ENCODE assay signal across 14 cellular contexts in genomic region chr17:48871551-48872351, GRCh38. TPM values are rescaled to one million over a fixed set of nuclear protein-coding genes. Genes with fewer than 3 reads are reported as not detected.
DNase-seq lines count a peak whose midpoint lies in the region; ATAC-seq and TF ChIP-seq lines count a peak whose summit lies in the region.
"Had no signal": no experiment of that assay in that cellular context is flagged by ENCODE, and none has a peak within 500 bp of the region (broad histone marks: within the 10 kb centered on the region; RNA-seq: fewer than 3 reads in every experiment).

No MANE protein-coding gene starts in this region.

- in situ Hi-C loops in mammary epithelial cell (cut with MboI; ENCODE audit: low sequenced_read_pairs in 2 of 2) = no loop called here

- no peaks in the 10 kb centered on the region for H4K20me1 ChIP-seq in mammary epithelial cell (ENCODE audit: insufficient read depth, low read length)

- H3K27ac ChIP-seq in breast epithelium = peak overlapping the region; percentile 9 to 77
- H3K27ac ChIP-seq in mammary epithelial cell (ENCODE audit: insufficient read depth, low read depth, low read length) = no peak overlapping the region
- no peak overlapping the region for H3K27ac ChIP-seq in endodermal cell (ENCODE audit: low read depth, low read length)
- peak overlapping the region; percentile 21 to 65 for H3K27ac ChIP-seq in lung (ENCODE audit: low read depth in 1 of 2, low read length in 1 of 2)
- H3K27ac ChIP-seq in vagina = peak overlapping the region; percentile 54
- H3K27ac ChIP-seq: SK-N-MC had no signal

- no peaks in the 10 kb centered on the region for H3K79me2 ChIP-seq in mammary epithelial cell (ENCODE audit: insufficient read depth, low read length)

- no peaks in the 10 kb centered on the region for H3K36me3 Mint-ChIP-seq in endodermal cell (ENCODE audit: low read depth)

- H3K9me3 Mint-ChIP-seq in endodermal cell = no peaks in the 10 kb centered on the region
- H3K9me3 Mint-ChIP-seq: activated CD4-positive, alpha-beta memory T cell treated with anti-CD3 and anti-CD28 coated beads, Interleukin-2, amount 10 ng/mL, durations not matched to agents 7 days and 5 days had no signal

- peaks cover 47% of the 10 kb centered on the region for H3K4me1 Mint-ChIP-seq in endodermal cell

- H2AFZ ChIP-seq in mammary epithelial cell (ENCODE audit: low read depth, low read length) = no peak overlapping the region

- BruUV-seq in mammary epithelial cell (replicated peaks; lab: Mats Ljungman, UMichigan) = no TSS peak

- intact Hi-C loops in breast epithelium (cut with DNase I; ENCODE audit: low total_unique reads) = no loop called here
- intact Hi-C loops in mammary epithelial cell (cut with micrococcal nuclease) = loop anchor here (10.0 kb wide), 1 partner anchor 847 kb away; no protein-coding TSS in a partner anchor
- intact Hi-C loops in vagina (cut with DNase I) = no loop called here

- peaks cover 2% of the 10 kb centered on the region for H3K27me3 Mint-ChIP-seq in endodermal cell (ENCODE audit: insufficient read depth)

- CTCF ChIA-PET in mammary epithelial cell (lab: Charles Lee; ENCODE audit: low non-redundant PET) = no interaction called here

- WGBS in mammary epithelial cell (ENCODE audit: low coverage, missing lambda C conversion rate) = 60% methylated on average over 9 of the region's 11 CpGs
- 77 to 84% methylated on average over 10 to 11 of the region's 11 CpGs for WGBS in endodermal cell (ENCODE audit: insufficient coverage in 1 of 2, insufficient read length in 1 of 2), 2 experiments
- WGBS in lung, 2 donors = 54 to 74% methylated on average over 11 of the region's 11 CpGs

- peak overlapping the region; percentile 83 for H3K27ac Mint-ChIP-seq in endodermal cell
- H3K27ac Mint-ChIP-seq: activated CD4-positive, alpha-beta memory T cell treated with anti-CD3 and anti-CD28 coated beads, Interleukin-2, amount 10 ng/mL, durations not matched to agents 7 days and 5 days had no signal

- H3K27me3 ChIP-seq in breast epithelium = no peaks in the 10 kb centered on the region
- no peaks in the 10 kb centered on the region for H3K27me3 ChIP-seq in mammary epithelial cell (ENCODE audit: insufficient read depth, low read length)
- no peaks in the 10 kb centered on the region for H3K27me3 ChIP-seq in endodermal cell (ENCODE audit: control insufficient read depth, insufficient read depth, low read length, poor library complexity, severe bottlenecking)
- no peaks in the 10 kb centered on the region for H3K27me3 ChIP-seq in lung (ENCODE audit: control insufficient read depth, insufficient read depth)
- H3K27me3 ChIP-seq in vagina = no peaks in the 10 kb centered on the region

- dilution Hi-C loops in mammary epithelial cell (cut with HindIII; ENCODE audit: low sequenced_read_pairs) = no loop called here

- no peak for TF ChIP-seq POLR2A in breast epithelium (IDR thresholded peaks at IDR 0.05)
- TF ChIP-seq POLR2A in vagina (IDR thresholded peaks at IDR 0.05) = no peak

- H3K4me3 ChIP-seq in breast epithelium (no peak overlapping the region), mammary epithelial cell (replicated peaks in 1 of 3; ENCODE audit: insufficient read depth in 1 of 3, low read depth in 2 of 3, low read length in 3 of 3) (no peak overlapping the region), endodermal cell (ENCODE audit: low read length) (no peak overlapping the region), lung (no peak overlapping the region), vagina (no peak overlapping the region)
- H3K4me3 ChIP-seq: SK-N-MC had no signal

- H3K4me3 Mint-ChIP-seq in endodermal cell = peak overlapping the region; percentile 40
- H3K4me3 Mint-ChIP-seq: activated CD4-positive, alpha-beta memory T cell treated with anti-CD3 and anti-CD28 coated beads, Interleukin-2, amount 10 ng/mL, durations not matched to agents 7 days and 5 days had no signal

- H3K4me2 ChIP-seq in mammary epithelial cell (ENCODE audit: insufficient read depth, low read depth, low read length) = no peak overlapping the region

- H3K9ac ChIP-seq in mammary epithelial cell (ENCODE audit: insufficient read depth, low read length) (no peak overlapping the region), endodermal cell (ENCODE audit: extremely low read depth, low read length, poor library complexity, severe bottlenecking) (no peak overlapping the region)

- H3K4me1 ChIP-seq in breast epithelium = no peaks in the 10 kb centered on the region
- H3K4me1 ChIP-seq in mammary epithelial cell (ENCODE audit: insufficient read depth, low read length) = no peaks in the 10 kb centered on the region
- H3K4me1 ChIP-seq in endodermal cell (ENCODE audit: control insufficient read depth, insufficient read depth, low read length) = peaks cover 23% of the 10 kb centered on the region
- peaks cover 3 to 14% of the 10 kb centered on the region in 2 donors for H3K4me1 ChIP-seq in lung (ENCODE audit: control insufficient read depth in 2 of 2, insufficient read depth in 2 of 2, low read length in 2 of 2)
- peaks cover 24% of the 10 kb centered on the region for H3K4me1 ChIP-seq in vagina

- ATAC-seq in lung (ENCODE audit: insufficient read depth, low FRiP score) (peak; percentile 11), HG02973 (IDR thresholded peaks at IDR 0.05; ENCODE audit: unreplicated experiment) (no peak), GM18873 (IDR thresholded peaks at IDR 0.05; ENCODE audit: low FRiP score, unreplicated experiment) (no peak)

- H3K36me3 ChIP-seq in breast epithelium (no peaks in the 10 kb centered on the region), mammary epithelial cell (ENCODE audit: insufficient read depth, low read length) (no peaks in the 10 kb centered on the region), endodermal cell (ENCODE audit: control insufficient read depth, insufficient read depth, low read length) (no peaks in the 10 kb centered on the region), lung (ENCODE audit: control insufficient read depth in 2 of 2, insufficient read depth in 2 of 2, low read length in 2 of 2) (no peaks in the 10 kb centered on the region), vagina (no peaks in the 10 kb centered on the region)

- H3K9me3 ChIP-seq in breast epithelium (no peaks in the 10 kb centered on the region), mammary epithelial cell (replicated peaks; ENCODE audit: insufficient read depth, low read length) (no peaks in the 10 kb centered on the region), endodermal cell (ENCODE audit: control insufficient read depth, low read length) (no peaks in the 10 kb centered on the region), lung (ENCODE audit: control insufficient read depth in 2 of 2, insufficient read depth in 1 of 2, low read length in 1 of 2) (no peaks in the 10 kb centered on the region), vagina (no peaks in the 10 kb centered on the region)

- no peak for TF ChIP-seq CTCF in breast epithelium (IDR thresholded peaks at IDR 0.05)
- no peak for TF ChIP-seq CTCF in mammary epithelial cell (conservative IDR thresholded peaks at IDR 0.05 in 1 of 2, IDR thresholded peaks at IDR 0.05 in 1 of 2; ENCODE audit: extremely low read depth in 1 of 2, insufficient read depth in 1 of 2, low read depth in 1 of 2, low read length in 2 of 2)
- TF ChIP-seq CTCF in endodermal cell (conservative IDR thresholded peaks at IDR 0.05) = no peak
- TF ChIP-seq CTCF in lung (IDR thresholded peaks at IDR 0.05; ENCODE audit: control extremely low read depth, extremely low read depth) = no peak
- TF ChIP-seq CTCF in vagina (IDR thresholded peaks at IDR 0.05) = no peak

- DNase-seq in breast epithelium (ENCODE audit: low spot score in 2 of 2) (no peak), mammary epithelial cell (no peak), endodermal cell (peak; percentile 58), lung (ENCODE audit: low spot score) (no peak), vagina (ENCODE audit: extremely low spot score in 2 of 2) (no peak), NCI-H1694 treated with DMSO at 0.1 percent for 48 hours (lab: John Stamatoyannopoulos, UW) (no peak)
- DNase-seq: activated CD4-positive, alpha-beta memory T cell treated with anti-CD3 and anti-CD28 coated beads, Interleukin-2, amount 10 ng/mL, durations not matched to agents 7 days and 5 days; GDM1; Kasumi-1 had no signal

RNA-seq across cellular contexts. Expression of gene ATP5MC1, which starts 20.8 kb away (rescaled TPM):
- total RNA-seq in breast epithelium (10 to 100 TPM; 55.5 to 85.2 (median 81.6) TPM), mammary epithelial cell (10 to 100 TPM; 58.5 to 79.1 TPM), endodermal cell (10 to 100 TPM; 52.9 to 59.8 TPM), lung (10 to 100 TPM; 11.3 to 85.3 TPM), vagina (90.8 TPM)
- polyA plus RNA-seq in mammary epithelial cell (613 TPM), lung (100 to 1,000 TPM; 310 to 344 TPM)
- 217 TPM for polyA minus RNA-seq in mammary epithelial cell
- polyA plus RNA-seq in endodermal cell (2013, experiment 1 of 2) = 91.4 TPM
- 91.8 TPM for polyA plus RNA-seq in endodermal cell (2013, experiment 2 of 2)

RNA-seq across cellular contexts. Expression of gene UBE2Z, which starts 36.5 kb away (rescaled TPM):
- 10 to 100 TPM; 45.9 to 70.1 (median 64.2) TPM for total RNA-seq in breast epithelium
- total RNA-seq in mammary epithelial cell = 100 to 1,000 TPM; 104 to 132 TPM
- polyA plus RNA-seq in mammary epithelial cell = 115 TPM
- 220 TPM for polyA minus RNA-seq in mammary epithelial cell
- total RNA-seq in endodermal cell = 10 to 100 TPM; 90.2 to 99.0 TPM
- polyA plus RNA-seq in endodermal cell (2013, experiment 1 of 2) = 52.5 TPM
- polyA plus RNA-seq in endodermal cell (2013, experiment 2 of 2) = 46.2 TPM
- 10 to 100 TPM; 54.7 to 63.5 TPM for total RNA-seq in lung
- polyA plus RNA-seq in lung = 10 to 100 TPM; 29.5 to 57.5 TPM
- total RNA-seq in vagina = 67.3 TPM

RNA-seq across cellular contexts. Expression of gene CALCOCO2, which starts 40.9 kb away (rescaled TPM):
- total RNA-seq in breast epithelium = 100 to 1,000 TPM; 134 to 262 (median 146) TPM
- total RNA-seq in mammary epithelial cell = 100 to 1,000 TPM in 1 of 2 donors, 10 to 100 TPM in 1; 51.7 to 104 TPM
- polyA plus RNA-seq in mammary epithelial cell = 36.1 TPM
- 60.8 TPM for polyA minus RNA-seq in mammary epithelial cell
- total RNA-seq in endodermal cell = 10 to 100 TPM; 38.4 to 45.2 TPM
- polyA plus RNA-seq in endodermal cell (2013, experiment 1 of 2) = 43.0 TPM
- 35.2 TPM for polyA plus RNA-seq in endodermal cell (2013, experiment 2 of 2)
- 100 to 1,000 TPM; 102 to 128 TPM for total RNA-seq in lung
- 10 to 100 TPM; 46.8 to 84.0 TPM for polyA plus RNA-seq in lung
- total RNA-seq in vagina = 140 TPM

RNA-seq across cellular contexts. Expression of gene TTLL6, which starts 54.7 kb away (rescaled TPM):
- under 1 TPM in 2 of 3 donors, not detected in 1; under 0.01 to 0.32 TPM for total RNA-seq in breast epithelium
- not detected for total RNA-seq in mammary epithelial cell
- polyA plus RNA-seq in mammary epithelial cell = not detected
- not detected for polyA minus RNA-seq in mammary epithelial cell
- 1 to 10 TPM in 1 of 2 donors, under 1 TPM in 1; 0.49 to 2.1 TPM for total RNA-seq in endodermal cell
- 0.68 TPM for polyA plus RNA-seq in endodermal cell (2013, experiment 1 of 2)
- 0.79 TPM for polyA plus RNA-seq in endodermal cell (2013, experiment 2 of 2)
- 1 to 10 TPM; 2.3 to 2.8 TPM for total RNA-seq in lung
- under 1 TPM; 0.94 to 0.95 TPM for polyA plus RNA-seq in lung
- total RNA-seq in vagina = 0.49 TPM
- total RNA-seq: activated CD4-positive, alpha-beta memory T cell treated with anti-CD3 and anti-CD28 coated beads, Interleukin-2, amount 10 ng/mL, durations not matched to agents 7 days and 5 days; kidney epithelial cell; NCI-H460 had no signal

Comparison
In these comparisons a context has a peak if more than half of its experiments do, and no peak if none do; other contexts are left out.
1. H3K27ac ChIP-seq: peak in breast epithelium (2 of 2), lung (2 of 2) and vagina (single experiment); none in mammary epithelial cell (single experiment) and endodermal cell (single experiment).